ENCODE assay signal across 20 cellular contexts in genomic region chr17:73356561-73357170, GRCh38. TPM values are rescaled to one million over a fixed set of nuclear protein-coding genes. Genes with fewer than 3 reads are reported as not detected.
DNase-seq lines count a peak whose midpoint lies in the region; ATAC-seq and TF ChIP-seq lines count a peak whose summit lies in the region.
"Had no signal": no experiment of that assay in that cellular context is flagged by ENCODE, and none has a peak within 500 bp of the region (broad histone marks: within the 10 kb centered on the region; RNA-seq: fewer than 3 reads in every experiment).

No MANE protein-coding gene starts in this region.

- no peaks in the 10 kb centered on the region for H3K9me3 Mint-ChIP-seq in chondrocyte (ENCODE audit: low read depth)
- H3K9me3 Mint-ChIP-seq in T-cell, result no peaks in the 10 kb centered on the region
- H3K9me3 Mint-ChIP-seq: activated CD8-positive, alpha-beta T cell treated with anti-CD3 and anti-CD28 coated beads for 36 hours; CD4-positive, alpha-beta memory T cell; HFFc6 had no signal

- no peaks in the 10 kb centered on the region for H3K36me3 ChIP-seq in muscle layer of duodenum (ENCODE audit: control insufficient read depth in 1 of 2, insufficient read depth in 2 of 2, low read length in 2 of 2)
- H3K36me3 ChIP-seq: ascending aorta, gastrocnemius medialis, lower lobe of right lung had no signal

- H3K27ac ChIP-seq in muscle layer of duodenum (ENCODE audit: low read length) (peak overlapping the region; percentile 16), temporal lobe (ENCODE audit: low read depth, low read length) (peak overlapping the region; percentile 40)
- H3K27ac ChIP-seq: ascending aorta, lower lobe of right lung had no signal

- H3K4me3 Mint-ChIP-seq in chondrocyte (ENCODE audit: unreplicated experiment) (no peak overlapping the region), T-cell (no peak overlapping the region)
- H3K4me3 Mint-ChIP-seq: activated CD8-positive, alpha-beta T cell treated with anti-CD3 and anti-CD28 coated beads for 36 hours; activated naive CD8-positive, alpha-beta T cell; CD4-positive, alpha-beta memory T cell; HFFc6 had no signal

- TF ChIP-seq CTCF in chondrocyte (IDR thresholded peaks at IDR 0.05), result no peak

- H3K27me3 Mint-ChIP-seq in chondrocyte (ENCODE audit: low read depth) (no peaks in the 10 kb centered on the region), T-cell (no peaks in the 10 kb centered on the region)
- H3K27me3 Mint-ChIP-seq: activated CD8-positive, alpha-beta T cell treated with anti-CD3 and anti-CD28 coated beads for 36 hours; activated naive CD8-positive, alpha-beta T cell; CD4-positive, alpha-beta memory T cell had no signal

- CTCF ChIA-PET in T-cell (lab: Charles Lee), result no interaction called here

- H3K36me3 Mint-ChIP-seq in chondrocyte (ENCODE audit: low read depth) (peaks cover 5% of the 10 kb centered on the region), T-cell (no peaks in the 10 kb centered on the region)
- H3K36me3 Mint-ChIP-seq: activated naive CD8-positive, alpha-beta T cell; CD4-positive, alpha-beta memory T cell had no signal

- peaks cover 0 to 46% of the 10 kb centered on the region in 2 donors for H3K4me1 ChIP-seq in muscle layer of duodenum (ENCODE audit: control insufficient read depth in 1 of 2, insufficient read depth in 2 of 2, low read length in 2 of 2)
- H3K4me1 ChIP-seq: ascending aorta had no signal

- DNase-seq in chondrocyte (ENCODE audit: low spot score), result peak; percentile 73
- DNase-seq in T-cell, result no peak
- DNase-seq in sciatic nerve (ENCODE audit: low spot score), result no peak
- DNase-seq in A172 (ENCODE audit: low spot score), result no peak
- DNase-seq: activated CD8-positive, alpha-beta T cell treated with anti-CD3 and anti-CD28 coated beads for 36 hours; CD4-positive, alpha-beta memory T cell; effector memory CD4-positive, alpha-beta T cell; HFFc6; lower lobe of right lung; NCI-H1105 treated with DMSO at 0.1 percent for 48 hours; NCI-H2107; stimulated activated CD4-positive, alpha-beta T cell treated with anti-CD3 and anti-CD28 coated beads, Interleukin-2, amount 100 ng/mL, for 48 hours; stimulated activated naive CD4-positive, alpha-beta T cell had no signal

- H3K4me3 ChIP-seq in muscle layer of duodenum (ENCODE audit: low read depth in 1 of 2, low read length in 2 of 2), result no peak overlapping the region
- H3K4me3 ChIP-seq: ascending aorta, gastrocnemius medialis, lower lobe of right lung had no signal

- no peaks in the 10 kb centered on the region for H3K27me3 ChIP-seq in muscle layer of duodenum (ENCODE audit: low read depth, low read length)
- H3K27me3 ChIP-seq: ascending aorta, gastrocnemius medialis had no signal

- intact Hi-C loops in sciatic nerve (cut with DNase I), result no loop called here

- POLR2A ChIA-PET in T-cell (lab: Charles Lee), result no interaction called here

- no peaks in the 10 kb centered on the region for H3K4me1 Mint-ChIP-seq in chondrocyte (ENCODE audit: low read depth)
- no peaks in the 10 kb centered on the region for H3K4me1 Mint-ChIP-seq in T-cell
- H3K4me1 Mint-ChIP-seq: CD4-positive, alpha-beta memory T cell had no signal

- no peak overlapping the region for H3K27ac Mint-ChIP-seq in chondrocyte (ENCODE audit: unreplicated experiment)
- no peak overlapping the region for H3K27ac Mint-ChIP-seq in T-cell
- H3K27ac Mint-ChIP-seq: activated CD8-positive, alpha-beta T cell treated with anti-CD3 and anti-CD28 coated beads for 36 hours; activated naive CD8-positive, alpha-beta T cell; CD4-positive, alpha-beta memory T cell; HFFc6 had no signal

- H3K9me3 ChIP-seq in muscle layer of duodenum (ENCODE audit: control insufficient read depth in 1 of 2, low read length in 2 of 2), result no peaks in the 10 kb centered on the region
- H3K9me3 ChIP-seq: ascending aorta, gastrocnemius medialis, lower lobe of right lung had no signal

- ATAC-seq in SK-N-SH treated with all-trans-retinoic acid at 6 μM for 48 hours (peak; percentile 6; the same call in 2 of the 3 replicates), T-cell (replicated peaks in 1 of 4) (no peak), sciatic nerve (no peak)
- ATAC-seq: activated CD4-positive, CD25-positive, alpha-beta regulatory T cell treated with anti-CD3 and anti-CD28 coated beads, Interleukin-2, amount 50 U/mL, for 24 hours; activated CD8-positive, alpha-beta T cell treated with anti-CD3 and anti-CD28 coated beads for 36 hours; lower lobe of right lung had no signal

TF ChIP-seq in SK-N-SH treated with all-trans-retinoic acid at 6 μM for 48 hours, 23 proteins besides CTCF, POLR2A, EP300 and RAD21:
- TF ChIP-seq POU6F1 (CRISPR knock-in tag; IDR thresholded peaks at IDR 0.05; ENCODE audit: borderline replicate concordance, low read depth) (no peak), ISL1 (CRISPR knock-in tag; IDR thresholded peaks at IDR 0.05) (no peak), CSDC2 (CRISPR knock-in tag; IDR thresholded peaks at IDR 0.05) (no peak), TCF4 (CRISPR knock-in tag; IDR thresholded peaks at IDR 0.05; ENCODE audit: borderline replicate concordance) (no peak), ESRRG (CRISPR knock-in tag; IDR thresholded peaks at IDR 0.05) (no peak), PPARA (CRISPR knock-in tag; IDR thresholded peaks at IDR 0.05; ENCODE audit: borderline replicate concordance) (no peak), GLIS3 (CRISPR knock-in tag; IDR thresholded peaks at IDR 0.05) (no peak), ZNF565 (CRISPR knock-in tag; conservative IDR thresholded peaks at IDR 0.05; ENCODE audit: low read depth) (no peak), OSR1 (CRISPR knock-in tag; IDR thresholded peaks at IDR 0.05) (no peak), PATZ1 (CRISPR knock-in tag; IDR thresholded peaks at IDR 0.05; ENCODE audit: borderline replicate concordance) (no peak), ZC3H10 (CRISPR knock-in tag; IDR thresholded peaks at IDR 0.05) (no peak), ZFP3 (CRISPR knock-in tag; IDR thresholded peaks at IDR 0.05) (no peak), ZFP30 (CRISPR knock-in tag; IDR thresholded peaks at IDR 0.05) (no peak), TOX (CRISPR knock-in tag; IDR thresholded peaks at IDR 0.05; ENCODE audit: borderline replicate concordance) (no peak), ZNF70 (CRISPR knock-in tag; IDR thresholded peaks at IDR 0.05) (no peak), TSHZ2 (CRISPR knock-in tag; IDR thresholded peaks at IDR 0.05) (no peak)

RNA-seq across cellular contexts. Expression of gene CDC42EP4, which starts 44.9 kb away (rescaled TPM):
- total RNA-seq in chondrocyte (9.1 to 10.6 TPM (median 10.5 TPM) in 3 replicates), temporal lobe (59.3 TPM), T-cell (1 to 10 TPM; 1.1 to 3.7 (median 1.3) TPM), sciatic nerve (98.8 TPM)
- 42.1 and 53.8 TPM in 2 replicates for total RNA-seq in A172 (2014; rRNA removed; shearing (Covaris generic))
